2 cellular contexts compared by ENCODE assay signal in genomic region chr20:48636301-48636700, GRCh38.
TF ChIP-seq lines count a peak whose summit lies in the region.

No MANE protein-coding gene starts in this region.

TF ChIP-seq in SK-N-SH treated with all-trans-retinoic acid at 6 μM for 48 hours, 23 proteins besides CTCF, POLR2A, EP300 and RAD21 (continued from another document):
- TF ChIP-seq POU6F1 (CRISPR knock-in tag; IDR thresholded peaks at IDR 0.05; ENCODE audit: borderline replicate concordance, low read depth) (no peak), ISL1 (CRISPR knock-in tag; IDR thresholded peaks at IDR 0.05) (no peak)

TF ChIP-seq in GM23338, 12 proteins besides CTCF, POLR2A, EP300 and RAD21 (continued from another document):
- TF ChIP-seq REST (IDR thresholded peaks at IDR 0.05; ENCODE audit: unreplicated experiment) (no peak), POLR2AphosphoS5 (IDR thresholded peaks at IDR 0.05; ENCODE audit: low read depth) (no peak), EZH2 (IDR thresholded peaks at IDR 0.05; ENCODE audit: low read depth, unreplicated experiment) (no peak), CREB1 (CRISPR knock-in tag; IDR thresholded peaks at IDR 0.05; ENCODE audit: low read depth) (no peak), ZNF114 (CRISPR knock-in tag; IDR thresholded peaks at IDR 0.05) (no peak)
